Comparison of ENCODE assay signal across 8 cellular contexts in genomic region chr17:76452646-76453430, GRCh38. TPM values are rescaled to one million over a fixed set of nuclear protein-coding genes. Genes with fewer than 3 reads are reported as not detected.
DNase-seq lines count a peak whose midpoint lies in the region; ATAC-seq, FAIRE-seq and TF ChIP-seq lines count a peak whose summit lies in the region.

Gene UBE2O (minus strand): TSS chr17:76453152. CDS start chr17:76453141, 11 bp downstream.

- WGBS in hepatocyte (ENCODE audit: low lambda C conversion rate, missing lambda C conversion rate) = under 1% methylated on average over 57 of the region's 103 CpGs

- peak; percentile 45 for TF ChIP-seq CTCF in hepatocyte (IDR thresholded peaks at IDR 0.05; ENCODE audit: poor library complexity)
- TF ChIP-seq CTCF in retinal pigment epithelial cell (conservative IDR thresholded peaks at IDR 0.05; ENCODE audit: low read depth, low read length) = peak; percentile 44

- peak; percentile 65; the same call in 1 of the 2 replicates for TF ChIP-seq POLR2A in GM12892 (IDR thresholded peaks at IDR 0.05; ENCODE audit: low read depth, low read length)

- peak; percentile 87 for FAIRE-seq in GM12892 (lab: Jason Lieb, UNC)

- peak within 1 kb of the TSS; percentile 99 for H2AFZ ChIP-seq in hepatocyte

- H4K20me1 ChIP-seq in hepatocyte (ENCODE audit: insufficient read depth, poor library complexity, severe bottlenecking) = peaks cover 27% of the 10 kb centered on the region

- H3K9me3 ChIP-seq in hepatocyte (ENCODE audit: low read depth) = no peaks in the 10 kb centered on the region

- no peaks in the 10 kb centered on the region for H3K36me3 ChIP-seq in hepatocyte (replicated peaks; ENCODE audit: insufficient read depth, low read depth)

- H3K4me3 ChIP-seq in hepatocyte (peak within 1 kb of the TSS; percentile 100), retinal pigment epithelial cell (ENCODE audit: low read length) (peak within 1 kb of the TSS; percentile 72)

- H3K4me2 ChIP-seq in hepatocyte = peak within 1 kb of the TSS; percentile 92

- H3K79me2 ChIP-seq in hepatocyte = peaks cover 49% of the 10 kb centered on the region

- H3K9me2 ChIP-seq in hepatocyte (replicated peaks; ENCODE audit: insufficient read depth) = no peaks in the 10 kb centered on the region

- intact Hi-C loops in T-helper 2 cell treated with Interferon-gamma antibody and Interleukin-4, amounts not matched to agents 100 ng/mL and 5 ng/mL, for 36 hours (cut with micrococcal nuclease) = loop anchor here (1.0 to 5.0 kb wide), 3 partner anchors 48 to 218 kb away; partner anchors contain the start of gene RHBDF2

- peak; percentile 78 for ATAC-seq in HG02840 (IDR thresholded peaks at IDR 0.05; ENCODE audit: low FRiP score, unreplicated experiment)

- no peaks in the 10 kb centered on the region for H3K27me3 ChIP-seq in hepatocyte

- H3K27ac ChIP-seq in hepatocyte = peak within 1 kb of the TSS; percentile 62

- peaks cover 11% of the 10 kb centered on the region for H3K4me1 ChIP-seq in hepatocyte (ENCODE audit: insufficient read depth)

- DNase-seq in GM12892 (ENCODE audit: insufficient read length) (peak; percentile 96), NCI-H1694 (lab: John Stamatoyannopoulos, UW) (peak; percentile 73), anterior cingulate cortex (lab: John Stamatoyannopoulos, UW) (peak; percentile 21 to 91 (median 77)), hepatocyte (ENCODE audit: low spot score) (peak; percentile 94), retinal pigment epithelial cell (ENCODE audit: low read depth) (no peak), cortex of kidney (lab: John Stamatoyannopoulos, UW) (no peak)

RNA-seq across cellular contexts. Expression of gene UBE2O, which starts in this region (rescaled TPM):
- 13.2 TPM for polyA plus RNA-seq in GM12892 (2012; ENCODE audit: missing spikeins)
- 34.1 and 40.6 TPM in 2 replicates for total RNA-seq in T-helper 2 cell treated with Interferon-gamma antibody and Interleukin-4, amounts not matched to agents 100 ng/mL and 5 ng/mL, for 36 hours
- total RNA-seq in hepatocyte = 14.6 and 15.2 TPM in 2 replicates
- polyA plus RNA-seq in hepatocyte = 9.7 and 12.5 TPM in 2 replicates

Comparison
In these comparisons a context has a peak if more than half of its experiments do, and no peak if none do; other contexts are left out.
1. DNase-seq: peak in GM12892 (single experiment), NCI-H1694 (single experiment), anterior cingulate cortex (58 of 58) and hepatocyte (single experiment); none in retinal pigment epithelial cell (single experiment) and cortex of kidney (single experiment).